10 cellular contexts compared by ENCODE assay signal in genomic region chr10:118752401-118752800, GRCh38. TPM values are rescaled to one million over a fixed set of nuclear protein-coding genes. Genes with fewer than 3 reads are reported as not detected.
DNase-seq lines count a peak whose midpoint lies in the region; ATAC-seq and TF ChIP-seq lines count a peak whose summit lies in the region.
"Had no signal": no experiment of that assay in that cellular context is flagged by ENCODE, and none has a peak within 500 bp of the region (broad histone marks: within the 10 kb centered on the region; RNA-seq: fewer than 3 reads in every experiment).

No MANE protein-coding gene starts in this region.

- peak overlapping the region; percentile 43 for H3K4me3 Mint-ChIP-seq in osteocyte (ENCODE audit: unreplicated experiment)

- WGBS in neuronal stem cell (ENCODE audit: extremely low coverage in 2 of 2, insufficient read length in 2 of 2, insufficient replicate concordance in 1 of 2), 2 donors = no CpG with 5 or more reads among the region's 3 CpGs

- H3K23ac ChIP-seq in neuronal stem cell (ENCODE audit: low read depth, low read length, poor library complexity) = no peak overlapping the region

- H3K27me3 ChIP-seq in MM.1S (replicated peaks; ENCODE audit: insufficient read depth, low read length) (no peaks in the 10 kb centered on the region), neuronal stem cell (ENCODE audit: control insufficient read depth in 3 of 3, insufficient read depth in 3 of 3, low read depth in 1 of 3, low read length in 3 of 3) (no peaks in the 10 kb centered on the region)

- H3K27ac Mint-ChIP-seq in osteocyte (ENCODE audit: unreplicated experiment) = no peak overlapping the region

- H3K9me2 ChIP-seq in MM.1S (replicated peaks; ENCODE audit: insufficient read depth, low read length) = no peaks in the 10 kb centered on the region

- H3K27ac ChIP-seq in MM.1S (ENCODE audit: low read length) (no peak overlapping the region), neuronal stem cell (replicated peaks; ENCODE audit: low read length) (no peak overlapping the region)

- H2BK12ac ChIP-seq in neuronal stem cell (ENCODE audit: low read length) = no peak overlapping the region

- no peak overlapping the region for H3K4ac ChIP-seq in neuronal stem cell (ENCODE audit: low read length)

- peaks cover 2% of the 10 kb centered on the region for H3K79me1 ChIP-seq in neuronal stem cell (ENCODE audit: low read depth, low read length)

- no peak overlapping the region for H2BK15ac ChIP-seq in neuronal stem cell (ENCODE audit: low read length)

- no peak overlapping the region for H4K91ac ChIP-seq in neuronal stem cell (ENCODE audit: low read depth, low read length, poor library complexity)

- peaks cover 3% of the 10 kb centered on the region; the same call in 1 of the 2 replicates for H4K20me1 ChIP-seq in MM.1S (ENCODE audit: insufficient read depth, low read length)

- peaks cover 4% of the 10 kb centered on the region for H3K27me3 Mint-ChIP-seq in osteocyte (ENCODE audit: unreplicated experiment)

- ATAC-seq in GM18873 (IDR thresholded peaks at IDR 0.05; ENCODE audit: low FRiP score, unreplicated experiment) = no peak

- H3K9ac ChIP-seq in MM.1S (ENCODE audit: low read length) (no peak overlapping the region), neuronal stem cell (ENCODE audit: low read depth, low read length, poor library complexity) (no peak overlapping the region)

- 0 out of 2 replicates have a peak, but pooled peaks cover 5% of the 10 kb centered on the region for H3F3A ChIP-seq in MM.1S (ENCODE audit: insufficient read depth, low read length)

- H3K9me3 ChIP-seq in MM.1S (replicated peaks; ENCODE audit: insufficient read depth, low read length) (no peaks in the 10 kb centered on the region), neuronal stem cell (replicated peaks in 1 of 2; ENCODE audit: control insufficient read depth in 2 of 2, insufficient read depth in 1 of 2, low read depth in 1 of 2, low read length in 2 of 2) (peaks cover 0 to 8% of the 10 kb centered on the region in 2 donors)

- peaks cover 74% of the 10 kb centered on the region for H3K79me2 ChIP-seq in MM.1S (ENCODE audit: low read length)

- DNase-seq in GF-D8 (lab: John Stamatoyannopoulos, UW) (peak; percentile 36), MM.1S (no peak), choroid plexus epithelial cell (ENCODE audit: low read depth) (no peak), osteocyte (ENCODE audit: extremely low spot score, unreplicated experiment) (no peak), NCI-H2196 treated with DMSO at 0.1 percent for 48 hours (lab: John Stamatoyannopoulos, UW; ENCODE audit: unreplicated experiment) (no peak), neuronal stem cell (ENCODE audit: low spot score) (no peak)
- DNase-seq: KBM-7, kidney, NCI-H510A had no signal

- H3K4me3 ChIP-seq in MM.1S (ENCODE audit: low read length) = no peak overlapping the region
- H3K4me3 ChIP-seq in choroid plexus epithelial cell (ENCODE audit: low read depth, low read length) = peak overlapping the region; percentile 99
- H3K4me3 ChIP-seq in neuronal stem cell (ENCODE audit: low read length in 2 of 2) = peak overlapping the region in 1 of 2 donors; percentile 97

- no peak overlapping the region for H2BK5ac ChIP-seq in neuronal stem cell (ENCODE audit: low read length)

- no peak overlapping the region for H3K14ac ChIP-seq in neuronal stem cell (ENCODE audit: low read length)

- no peak overlapping the region for H4K8ac ChIP-seq in neuronal stem cell (ENCODE audit: low read depth, low read length)

- H3K36me3 Mint-ChIP-seq in osteocyte (ENCODE audit: unreplicated experiment) = peaks cover 3% of the 10 kb centered on the region

- peak overlapping the region; percentile 89; the same call in 1 of the 2 replicates for H3K4me2 ChIP-seq in MM.1S (ENCODE audit: low read depth, low read length)
- no peak overlapping the region for H3K4me2 ChIP-seq in neuronal stem cell (ENCODE audit: insufficient read depth, low read length, poor library complexity, severe bottlenecking)

- H2BK120ac ChIP-seq in neuronal stem cell (ENCODE audit: low read depth, low read length) = no peak overlapping the region

- H3K4me1 Mint-ChIP-seq in osteocyte (ENCODE audit: unreplicated experiment) = peaks cover 37% of the 10 kb centered on the region

- TF ChIP-seq CTCF in MM.1S (IDR thresholded peaks at IDR 0.05; ENCODE audit: low read length) (no peak), choroid plexus epithelial cell (conservative IDR thresholded peaks at IDR 0.05; ENCODE audit: low read depth, low read length) (no peak), osteocyte (IDR thresholded peaks at IDR 0.05) (no peak)

- H3K4me1 ChIP-seq in MM.1S (ENCODE audit: low read length) (peaks cover 11% of the 10 kb centered on the region), neuronal stem cell (ENCODE audit: control insufficient read depth in 2 of 2, insufficient read depth in 1 of 2, low read depth in 1 of 2, low read length in 2 of 2) (peaks cover 3 to 8% of the 10 kb centered on the region in 2 donors)

- no peaks in the 10 kb centered on the region for H3K9me3 Mint-ChIP-seq in osteocyte (ENCODE audit: unreplicated experiment)

- H3K18ac ChIP-seq in neuronal stem cell (ENCODE audit: low read length) = no peak overlapping the region

- H2AK5ac ChIP-seq in neuronal stem cell (ENCODE audit: low read depth, low read length) = no peak overlapping the region

- H2AFZ ChIP-seq in MM.1S (ENCODE audit: low read length) (no peak overlapping the region), neuronal stem cell (ENCODE audit: low read length) (no peak overlapping the region)

- no peaks in the 10 kb centered on the region for H3K36me3 ChIP-seq in MM.1S (replicated peaks; ENCODE audit: insufficient read depth, low read length)
- H3K36me3 ChIP-seq in neuronal stem cell (replicated peaks in 1 of 2; ENCODE audit: control insufficient read depth in 2 of 2, insufficient read depth in 2 of 2, low read length in 2 of 2) = peaks cover 0 to 28% of the 10 kb centered on the region in 2 donors

RNA-seq across cellular contexts. Expression of gene CACUL1, which starts 2.4 kb away (rescaled TPM):
- total RNA-seq in osteocyte = 34.0 and 37.5 TPM in 2 replicates
- 68.0 TPM for polyA plus RNA-seq in neuronal stem cell (2013, experiment 1 of 2)
- polyA plus RNA-seq in neuronal stem cell (2013, experiment 2 of 2) = 78.2 TPM
